In the genomic region with DNA sequence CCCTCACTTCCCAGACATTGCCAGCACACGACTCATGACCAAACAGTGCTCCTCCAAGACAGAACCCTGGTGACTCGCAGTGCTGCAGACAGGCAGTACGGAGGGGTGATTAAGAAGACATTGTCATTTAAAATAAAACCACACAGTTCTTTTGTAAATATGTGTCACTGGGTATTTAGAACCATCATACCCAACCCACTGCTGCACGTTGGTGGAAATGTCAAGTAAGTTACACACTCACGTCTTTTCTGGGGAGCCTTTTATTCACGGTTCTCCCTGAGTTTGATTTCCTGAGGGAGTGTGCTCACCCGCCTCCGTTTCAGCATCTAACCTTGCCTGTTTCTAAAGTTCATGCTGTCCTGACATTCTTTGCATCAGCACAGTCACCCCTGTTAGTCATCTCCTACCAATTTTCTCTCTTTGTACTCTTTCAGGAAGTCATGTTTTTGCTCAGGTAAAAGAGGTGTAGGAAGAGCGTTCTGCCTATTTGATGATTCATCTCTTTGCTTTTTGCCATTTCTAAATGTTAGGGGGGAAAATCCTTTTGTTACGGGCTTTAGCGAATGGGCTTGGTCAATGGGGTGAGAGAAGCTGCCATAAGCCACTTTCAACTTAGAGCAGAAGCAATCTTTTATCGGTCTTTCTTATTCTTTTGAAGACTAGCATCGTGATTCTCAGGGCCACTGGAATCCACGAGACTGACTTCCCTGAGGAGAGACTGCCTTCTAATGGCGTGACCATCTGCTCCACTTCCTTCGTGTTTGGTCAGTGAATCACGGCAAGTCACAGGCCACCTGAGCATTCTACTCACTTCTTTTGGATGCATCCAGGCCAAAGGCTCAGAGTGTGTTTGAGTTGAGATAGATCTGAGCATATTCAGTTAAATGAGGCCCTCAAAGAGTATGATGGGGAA, we compare ENCODE assay signal across 9 cellular contexts.
DNase-seq lines count a peak whose midpoint lies in the region; ATAC-seq and TF ChIP-seq lines count a peak whose summit lies in the region.
"Had no signal": no experiment of that assay in that cellular context is flagged by ENCODE, and none has a peak within 500 bp of the region (broad histone marks: within the 10 kb centered on the region; RNA-seq: fewer than 3 reads in every experiment).

No MANE protein-coding gene starts in this region.

- TF ChIP-seq POLR2A in esophagus squamous epithelium (IDR thresholded peaks at IDR 0.05) = no peak

- no peaks in the 10 kb centered on the region for H3K27me3 ChIP-seq in esophagus squamous epithelium

- H3K4me3 Mint-ChIP-seq in HFFc6 = peak overlapping the region; percentile 68
- H3K4me3 Mint-ChIP-seq: nephron progenitor cell had no signal

- peaks cover 5% of the 10 kb centered on the region; the same call in 1 of the 2 replicates for H3K36me3 Mint-ChIP-seq in HFFc6 (ENCODE audit: low read depth)

- WGBS in esophagus squamous epithelium, 2 donors = 23 to 25% methylated on average over 17 of the region's 17 CpGs

- H3K4me1 ChIP-seq in esophagus squamous epithelium = peaks cover 0 to 42% (median 18%) of the 10 kb centered on the region in 3 donors

- no peak overlapping the region for H3K4me3 ChIP-seq in esophagus squamous epithelium

- no peak for TF ChIP-seq CTCF in HFFc6 (IDR thresholded peaks at IDR 0.05)
- no peak for TF ChIP-seq CTCF in esophagus squamous epithelium (IDR thresholded peaks at IDR 0.05)

- peaks cover 4% of the 10 kb centered on the region; the same call in 1 of the 2 replicates for H3K9me3 Mint-ChIP-seq in HFFc6
- H3K9me3 Mint-ChIP-seq: nephron progenitor cell had no signal

- H3K27ac Mint-ChIP-seq in HFFc6 = peak overlapping the region; percentile 86
- H3K27ac Mint-ChIP-seq: nephron progenitor cell had no signal

- DNase-seq in HFFc6 (peak; percentile 79), esophagus squamous epithelium (lab: John Stamatoyannopoulos, UW) (no peak), NCI-H1092 (lab: John Stamatoyannopoulos, UW) (no peak)
- peak; percentile 50 to 63 for DNase-seq in activated CD4-positive, alpha-beta T cell treated with anti-CD3 and anti-CD28 coated beads, Interleukin-2, amount 50 U/mL, for 4 hours
- peak; percentile 26 to 53 for DNase-seq in stimulated activated CD8-positive, alpha-beta memory T cell treated with anti-CD3 and anti-CD28 coated beads, Interleukin-4, amount 100 ng/mL, for 4 hours (ENCODE audit: low read depth in 2 of 2, low spot score in 1 of 2)
- DNase-seq: nephron progenitor cell had no signal

- H3K27me3 Mint-ChIP-seq in HFFc6 (ENCODE audit: insufficient read depth) = no peaks in the 10 kb centered on the region

- peaks cover 60% of the 10 kb centered on the region for H3K4me1 Mint-ChIP-seq in HFFc6 (ENCODE audit: low read depth)

- ATAC-seq in GM19035 (IDR thresholded peaks at IDR 0.05; ENCODE audit: unreplicated experiment) = no peak
- ATAC-seq in HG02938 (IDR thresholded peaks at IDR 0.05; ENCODE audit: unreplicated experiment) = no peak
- no peak for ATAC-seq in GM21423 (IDR thresholded peaks at IDR 0.05; ENCODE audit: unreplicated experiment)

- intact Hi-C loops in esophagus squamous epithelium (cut with DNase I) = no loop called here

- no peaks in the 10 kb centered on the region for H3K9me3 ChIP-seq in esophagus squamous epithelium

- H3K36me3 ChIP-seq in esophagus squamous epithelium = no peaks in the 10 kb centered on the region

- peak overlapping the region; percentile 47 to 84 (median 74) for H3K27ac ChIP-seq in esophagus squamous epithelium

Comparison
In these comparisons a context has a peak if more than half of its experiments do, and no peak if none do; other contexts are left out.
1. DNase-seq: peak in HFFc6 (single experiment), activated CD4-positive, alpha-beta T cell treated with anti-CD3 and anti-CD28 coated beads, Interleukin-2, amount 50 U/mL, for 4 hours (2 of 2) and stimulated activated CD8-positive, alpha-beta memory T cell treated with anti-CD3 and anti-CD28 coated beads, Interleukin-4, amount 100 ng/mL, for 4 hours (2 of 2); none in esophagus squamous epithelium (single experiment) and NCI-H1092 (single experiment).